1 cellular context compared by ENCODE assay signal in the genomic region with DNA sequence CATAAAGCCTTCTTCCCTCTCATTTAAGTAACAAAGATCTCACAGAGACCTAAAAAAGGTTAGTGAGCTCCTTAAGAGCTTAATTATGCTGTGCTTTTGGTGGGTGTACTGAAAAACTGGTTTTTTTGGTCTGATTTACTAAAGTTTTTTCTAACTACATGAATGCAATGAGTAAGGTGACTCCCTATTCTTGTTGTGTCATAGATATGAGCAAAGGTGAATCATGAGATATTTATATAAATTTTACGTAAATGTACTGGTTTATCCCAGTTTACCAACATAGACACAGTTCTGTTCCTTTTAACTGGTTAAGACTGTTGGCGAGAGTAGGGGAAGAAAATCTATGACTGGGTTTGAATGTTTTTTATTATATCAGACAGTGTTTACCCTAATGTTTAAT.
TF ChIP-seq lines count a peak whose summit lies in the region.

No MANE protein-coding gene starts in this region.

TF ChIP-seq in SK-N-SH treated with all-trans-retinoic acid at 6 μM for 48 hours, 23 proteins besides CTCF, POLR2A, EP300 and RAD21 (continued from another document):
- TF ChIP-seq, protein P1, sequence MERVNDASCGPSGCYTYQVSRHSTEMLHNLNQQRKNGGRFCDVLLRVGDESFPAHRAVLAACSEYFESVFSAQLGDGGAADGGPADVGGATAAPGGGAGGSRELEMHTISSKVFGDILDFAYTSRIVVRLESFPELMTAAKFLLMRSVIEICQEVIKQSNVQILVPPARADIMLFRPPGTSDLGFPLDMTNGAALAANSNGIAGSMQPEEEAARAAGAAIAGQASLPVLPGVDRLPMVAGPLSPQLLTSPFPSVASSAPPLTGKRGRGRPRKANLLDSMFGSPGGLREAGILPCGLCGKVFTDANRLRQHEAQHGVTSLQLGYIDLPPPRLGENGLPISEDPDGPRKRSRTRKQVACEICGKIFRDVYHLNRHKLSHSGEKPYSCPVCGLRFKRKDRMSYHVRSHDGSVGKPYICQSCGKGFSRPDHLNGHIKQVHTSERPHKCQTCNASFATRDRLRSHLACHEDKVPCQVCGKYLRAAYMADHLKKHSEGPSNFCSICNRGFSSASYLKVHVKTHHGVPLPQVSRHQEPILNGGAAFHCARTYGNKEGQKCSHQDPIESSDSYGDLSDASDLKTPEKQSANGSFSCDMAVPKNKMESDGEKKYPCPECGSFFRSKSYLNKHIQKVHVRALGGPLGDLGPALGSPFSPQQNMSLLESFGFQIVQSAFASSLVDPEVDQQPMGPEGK (CRISPR knock-in tag; IDR thresholded peaks at IDR 0.05; ENCODE audit: borderline replicate concordance), result no peak
- TF ChIP-seq PPARA (CRISPR knock-in tag; IDR thresholded peaks at IDR 0.05; ENCODE audit: borderline replicate concordance), result no peak
- TF ChIP-seq, protein P2, sequence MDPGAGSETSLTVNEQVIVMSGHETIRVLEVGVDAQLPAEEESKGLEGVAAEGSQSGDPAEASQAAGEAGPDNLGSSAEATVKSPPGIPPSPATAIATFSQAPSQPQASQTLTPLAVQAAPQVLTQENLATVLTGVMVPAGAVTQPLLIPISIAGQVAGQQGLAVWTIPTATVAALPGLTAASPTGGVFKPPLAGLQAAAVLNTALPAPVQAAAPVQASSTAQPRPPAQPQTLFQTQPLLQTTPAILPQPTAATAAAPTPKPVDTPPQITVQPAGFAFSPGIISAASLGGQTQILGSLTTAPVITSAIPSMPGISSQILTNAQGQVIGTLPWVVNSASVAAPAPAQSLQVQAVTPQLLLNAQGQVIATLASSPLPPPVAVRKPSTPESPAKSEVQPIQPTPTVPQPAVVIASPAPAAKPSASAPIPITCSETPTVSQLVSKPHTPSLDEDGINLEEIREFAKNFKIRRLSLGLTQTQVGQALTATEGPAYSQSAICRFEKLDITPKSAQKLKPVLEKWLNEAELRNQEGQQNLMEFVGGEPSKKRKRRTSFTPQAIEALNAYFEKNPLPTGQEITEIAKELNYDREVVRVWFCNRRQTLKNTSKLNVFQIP (CRISPR knock-in tag; IDR thresholded peaks at IDR 0.05; ENCODE audit: borderline replicate concordance, low read depth), result no peak
- TF ChIP-seq ESRRG (CRISPR knock-in tag; IDR thresholded peaks at IDR 0.05), result no peak
- no peak for TF ChIP-seq ZFP30 (CRISPR knock-in tag; IDR thresholded peaks at IDR 0.05)
- no peak for TF ChIP-seq TCF4 (CRISPR knock-in tag; IDR thresholded peaks at IDR 0.05; ENCODE audit: borderline replicate concordance)
- no peak for TF ChIP-seq ZNF8 (CRISPR knock-in tag; IDR thresholded peaks at IDR 0.05)
- TF ChIP-seq ARNTL (CRISPR knock-in tag; IDR thresholded peaks at IDR 0.05; ENCODE audit: borderline replicate concordance, low read depth), result no peak
- no peak for TF ChIP-seq ISL1 (CRISPR knock-in tag; IDR thresholded peaks at IDR 0.05)
- TF ChIP-seq, protein P3, sequence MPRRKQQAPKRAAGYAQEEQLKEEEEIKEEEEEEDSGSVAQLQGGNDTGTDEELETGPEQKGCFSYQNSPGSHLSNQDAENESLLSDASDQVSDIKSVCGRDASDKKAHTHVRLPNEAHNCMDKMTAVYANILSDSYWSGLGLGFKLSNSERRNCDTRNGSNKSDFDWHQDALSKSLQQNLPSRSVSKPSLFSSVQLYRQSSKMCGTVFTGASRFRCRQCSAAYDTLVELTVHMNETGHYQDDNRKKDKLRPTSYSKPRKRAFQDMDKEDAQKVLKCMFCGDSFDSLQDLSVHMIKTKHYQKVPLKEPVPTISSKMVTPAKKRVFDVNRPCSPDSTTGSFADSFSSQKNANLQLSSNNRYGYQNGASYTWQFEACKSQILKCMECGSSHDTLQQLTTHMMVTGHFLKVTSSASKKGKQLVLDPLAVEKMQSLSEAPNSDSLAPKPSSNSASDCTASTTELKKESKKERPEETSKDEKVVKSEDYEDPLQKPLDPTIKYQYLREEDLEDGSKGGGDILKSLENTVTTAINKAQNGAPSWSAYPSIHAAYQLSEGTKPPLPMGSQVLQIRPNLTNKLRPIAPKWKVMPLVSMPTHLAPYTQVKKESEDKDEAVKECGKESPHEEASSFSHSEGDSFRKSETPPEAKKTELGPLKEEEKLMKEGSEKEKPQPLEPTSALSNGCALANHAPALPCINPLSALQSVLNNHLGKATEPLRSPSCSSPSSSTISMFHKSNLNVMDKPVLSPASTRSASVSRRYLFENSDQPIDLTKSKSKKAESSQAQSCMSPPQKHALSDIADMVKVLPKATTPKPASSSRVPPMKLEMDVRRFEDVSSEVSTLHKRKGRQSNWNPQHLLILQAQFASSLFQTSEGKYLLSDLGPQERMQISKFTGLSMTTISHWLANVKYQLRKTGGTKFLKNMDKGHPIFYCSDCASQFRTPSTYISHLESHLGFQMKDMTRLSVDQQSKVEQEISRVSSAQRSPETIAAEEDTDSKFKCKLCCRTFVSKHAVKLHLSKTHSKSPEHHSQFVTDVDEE (CRISPR knock-in tag; IDR thresholded peaks at IDR 0.05), result no peak
- TF ChIP-seq BACH2 (CRISPR knock-in tag; IDR thresholded peaks at IDR 0.05; ENCODE audit: borderline replicate concordance), result no peak
